Comparison of ENCODE assay signal across 8 cellular contexts in genomic region chr1:9128520-9129371, GRCh38. TPM values are rescaled to one million over a fixed set of nuclear protein-coding genes. Genes with fewer than 3 reads are reported as not detected.
DNase-seq lines count a peak whose midpoint lies in the region; ATAC-seq, FAIRE-seq and TF ChIP-seq lines count a peak whose summit lies in the region.

Gene GPR157, minus strand, starts transcription at chr1:9129102. Its CDS starts 75 bp downstream, at chr1:9129027.

- intact Hi-C loops in kidney (cut with DNase I) = no loop called here

- H3K27me3 ChIP-seq in GM23338 (ENCODE audit: insufficient read depth) (peaks cover 15% of the 10 kb centered on the region), Loucy (ENCODE audit: insufficient read depth, low read length, poor library complexity, severe bottlenecking) (no peaks in the 10 kb centered on the region)

- no peaks in the 10 kb centered on the region for H3K79me2 ChIP-seq in GM23338 (replicated peaks; ENCODE audit: insufficient read depth)
- H3K79me2 ChIP-seq in Loucy (ENCODE audit: insufficient read depth, low read length) = no peaks in the 10 kb centered on the region

- TF ChIP-seq CTCF in GM23338 (conservative IDR thresholded peaks at IDR 0.05; ENCODE audit: low read depth in 2 of 2) (0 out of 4 replicates have a peak, but pooled peaks of 1 of the 2 experiments have one; percentile 2), Loucy (conservative IDR thresholded peaks at IDR 0.05; ENCODE audit: low read length) (no peak), kidney (IDR thresholded peaks at IDR 0.05; ENCODE audit: borderline replicate concordance, extremely low read depth, insufficient read depth) (no peak)

- FAIRE-seq in kidney (lab: Jason Lieb, UNC) = no peak

- H3K27ac ChIP-seq in GM23338 (ENCODE audit: low read depth) (no peak within 1 kb of the TSS), caudate nucleus (ENCODE audit: low read depth, low read length) (peak within 1 kb of the TSS; percentile 36), kidney (ENCODE audit: low read depth in 2 of 2, low read length in 2 of 2) (peak within 1 kb of the TSS; percentile 79 to 94)

- ATAC-seq in GM23338 = peak; percentile 59

- peaks cover 13% of the 10 kb centered on the region; the same call in 2 of the 3 replicates for H3K4me1 Mint-ChIP-seq in GM23338

- H3K9ac ChIP-seq in Loucy (ENCODE audit: low read depth, low read length, poor library complexity, severe bottlenecking) (peak within 1 kb of the TSS; percentile 56), kidney (ENCODE audit: low read length in 2 of 2) (peak within 1 kb of the TSS; percentile 55 to 87)

- H3K36me3 Mint-ChIP-seq in GM23338 (ENCODE audit: low read depth) = no peaks in the 10 kb centered on the region

- peak within 1 kb of the TSS; percentile 76 for H3K4me3 ChIP-seq in GM23338
- H3K4me3 ChIP-seq in Loucy (ENCODE audit: low read length, poor library complexity, severe bottlenecking) = peak within 1 kb of the TSS; percentile 74
- peak within 1 kb of the TSS; percentile 57 to 80 for H3K4me3 ChIP-seq in kidney (ENCODE audit: low read length in 2 of 2)

- H4K20me1 ChIP-seq in GM23338 (replicated peaks; ENCODE audit: insufficient read depth) = no peaks in the 10 kb centered on the region; the same call in 1 of the 2 replicates
- H4K20me1 ChIP-seq in Loucy (ENCODE audit: insufficient read depth, low read length, poor library complexity, severe bottlenecking) = no peaks in the 10 kb centered on the region

- no peaks in the 10 kb centered on the region for H3F3A ChIP-seq in GM23338 (replicated peaks; ENCODE audit: low read depth)
- 0 out of 2 replicates have a peak, but pooled peaks cover 6% of the 10 kb centered on the region for H3F3A ChIP-seq in Loucy (ENCODE audit: low read depth)

- H3K9me2 ChIP-seq in GM23338 (ENCODE audit: insufficient read depth) (no peaks in the 10 kb centered on the region), Loucy (replicated peaks; ENCODE audit: low read depth, low read length) (no peaks in the 10 kb centered on the region)

- no peaks in the 10 kb centered on the region for H3K9me3 ChIP-seq in Loucy (ENCODE audit: insufficient read depth, low read depth, low read length)
- H3K9me3 ChIP-seq in kidney (ENCODE audit: control insufficient read depth in 1 of 2, low read length in 2 of 2) = no peaks in the 10 kb centered on the region

- H3K4me3 Mint-ChIP-seq in GM23338 = peak within 1 kb of the TSS; percentile 86

- peak; percentile 27 for DNase-seq in GF-D8 (lab: John Stamatoyannopoulos, UW)
- peak; percentile 89 for DNase-seq in GM23338 (ENCODE audit: low spot score)
- peak; percentile 61 to 74 (median 68) for DNase-seq in activated CD4-positive, CD25-positive, alpha-beta regulatory T cell (lab: John Stamatoyannopoulos, UW)
- DNase-seq in caudate nucleus (lab: John Stamatoyannopoulos, UW) = peak in 29 of 61 donors; percentile 4 to 91 (median 26)
- peak; percentile 96 for DNase-seq in kidney
- DNase-seq in stimulated activated CD4-positive, alpha-beta T cell treated with anti-CD3 and anti-CD28 coated beads, Interleukin-1b, Interleukin-23, amount 100 ng/mL, for 24 hours (ENCODE audit: low read depth in 4 of 4, low spot score in 1 of 4) = peak; percentile 53 to 81 (median 70)
- no peak for DNase-seq in NCI-H146 (lab: John Stamatoyannopoulos, UW)

- H3K4me1 ChIP-seq in GM23338 (ENCODE audit: insufficient read depth) (no peaks in the 10 kb centered on the region; the same call in 1 of the 2 replicates), Loucy (ENCODE audit: insufficient read depth, low read length, poor library complexity, severe bottlenecking) (peaks cover 18% of the 10 kb centered on the region), kidney (ENCODE audit: control insufficient read depth in 1 of 2, insufficient read depth in 1 of 2, low read depth in 1 of 2, low read length in 2 of 2) (peaks cover 0 to 4% of the 10 kb centered on the region in 2 donors)

- H2AFZ ChIP-seq in GM23338 (peak within 1 kb of the TSS; percentile 90), Loucy (ENCODE audit: low read length) (peak within 1 kb of the TSS; percentile 80)

- H3K9me3 Mint-ChIP-seq in GM23338 = no peaks in the 10 kb centered on the region; the same call in 2 of the 3 replicates

- no peak within 1 kb of the TSS for H3K27ac Mint-ChIP-seq in GM23338

- H3K4me2 ChIP-seq in GM23338 (peak within 1 kb of the TSS; percentile 94), Loucy (ENCODE audit: low read depth, low read length, poor library complexity, severe bottlenecking) (peak within 1 kb of the TSS; percentile 87)

- peaks cover 15% of the 10 kb centered on the region for H3K27me3 Mint-ChIP-seq in GM23338 (ENCODE audit: insufficient read depth, low read depth, poor library complexity)

- H3K36me3 ChIP-seq in GM23338 (ENCODE audit: insufficient read depth) (no peaks in the 10 kb centered on the region), Loucy (ENCODE audit: insufficient read depth, low read length) (no peaks in the 10 kb centered on the region), kidney (ENCODE audit: control insufficient read depth in 1 of 2, insufficient read depth in 2 of 2, low read length in 2 of 2) (no peaks in the 10 kb centered on the region)

TF ChIP-seq in GM23338, 12 proteins besides CTCF, POLR2A, EP300 and RAD21:
- TF ChIP-seq POLR2AphosphoS5 (IDR thresholded peaks at IDR 0.05; ENCODE audit: low read depth) (0 out of 2 replicates have a peak, but pooled peaks have one; percentile 5), ZNF462 (CRISPR knock-in tag; IDR thresholded peaks at IDR 0.05) (no peak), EZH2 (IDR thresholded peaks at IDR 0.05; ENCODE audit: low read depth, unreplicated experiment) (peak; percentile 39)

RNA-seq across cellular contexts. Expression of gene GPR157, which starts in this region (rescaled TPM):
- total RNA-seq in GM23338 (2014; rRNA removed; shearing (Covaris generic)) = 3.9 and 4.2 TPM in 2 replicates
- 0.81 and 0.85 TPM in 2 replicates for polyA plus RNA-seq in GM23338 (2016; fragmentation: Nextera tagmentation; extraction: Ambion mirVana)
- total RNA-seq in kidney = 9.1 TPM
- polyA plus RNA-seq in kidney (ENCODE audit: insufficient read depth, low read depth, low replicate concordance) = 3.2 TPM
